Comparison of ENCODE assay signal across 18 cellular contexts in genomic region chr5:73344835-73345234, GRCh38.
"Had no signal": no experiment of that assay in that cellular context is flagged by ENCODE, and none has a peak within 500 bp of the region (broad histone marks: within the 10 kb centered on the region; RNA-seq: fewer than 3 reads in every experiment).

No MANE protein-coding gene starts in this region.

- H3K27me3 ChIP-seq: ovary, right atrium auricular region, sigmoid colon had no signal

- FAIRE-seq: colon, small intestine had no signal

- H3K9me3 ChIP-seq: gastrocnemius medialis, ovary, thoracic aorta had no signal

- H3K27ac ChIP-seq: gastrocnemius medialis, ovary, right atrium auricular region, sigmoid colon, stomach, thoracic aorta, transverse colon had no signal

- H3K27ac Mint-ChIP-seq: natural killer cell had no signal

- H3K4me1 Mint-ChIP-seq: natural killer cell, neural crest cell had no signal

- H3K36me3 ChIP-seq: gastrocnemius medialis, ovary, right atrium auricular region, sigmoid colon, stomach, thoracic aorta, transverse colon had no signal

- DNase-seq: dermis blood vessel endothelial cell; gastrocnemius medialis; islet precursor cell; mammary epithelial cell; natural killer cell; ovary; sigmoid colon; small intestine; stimulated activated CD4-positive, alpha-beta T cell treated with anti-CD3 and anti-CD28 coated beads, Interleukin-12 subunit alpha, Interleukin-12 subunit beta, amount 100 ng/mL, for 4 hours; stimulated activated naive CD4-positive, alpha-beta T cell; stomach; substantia nigra; transverse colon had no signal

- ATAC-seq: gastrocnemius medialis, left lobe of liver, natural killer cell had no signal

- H3K4me3 Mint-ChIP-seq: natural killer cell, neural crest cell had no signal

- H3K4me1 ChIP-seq: gastrocnemius medialis, right atrium auricular region, sigmoid colon, stomach, transverse colon had no signal

- H3K4me3 ChIP-seq: gastrocnemius medialis, ovary, right atrium auricular region, sigmoid colon, stomach, thoracic aorta, transverse colon had no signal
